Comparison of ENCODE assay signal across 15 cellular contexts in the genomic region with DNA sequence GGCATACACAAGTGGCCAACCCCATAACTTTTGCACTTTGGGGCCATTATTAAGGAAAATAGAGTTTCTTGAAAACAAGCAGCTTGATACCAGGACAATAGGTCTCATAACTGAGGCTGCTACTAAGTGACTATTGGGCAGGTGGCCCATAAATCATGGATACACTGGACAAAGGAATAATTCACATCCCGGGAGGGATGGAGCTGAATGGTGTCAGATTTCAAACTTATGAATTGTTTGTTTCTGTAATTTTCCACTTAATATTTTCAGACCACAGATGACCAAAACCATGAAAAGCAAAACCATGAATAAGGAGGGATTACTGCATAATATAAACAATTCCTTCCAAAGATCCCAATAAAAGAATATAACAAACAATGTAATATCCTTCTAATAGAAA.
A peak's percentile ranks its signal among the peaks of the same experiment; 100 is the strongest.
DNase-seq lines count a peak whose midpoint lies in the region; ATAC-seq, FAIRE-seq and TF ChIP-seq lines count a peak whose summit lies in the region.
"Had no signal": no experiment of that assay in that cellular context is flagged by ENCODE, and none has a peak within 500 bp of the region (broad histone marks: within the 10 kb centered on the region; RNA-seq: fewer than 3 reads in every experiment).

No MANE protein-coding gene starts in this region.

- FAIRE-seq in RCC 7860 (lab: Jason Lieb, UNC) = no peak

- intact Hi-C loops in dorsolateral prefrontal cortex (cut with DNase I) = no loop called here

- H3K4me3 ChIP-seq in dorsolateral prefrontal cortex = peak overlapping the region in 3 of 59 donors; percentile 3 to 15 (median 4)
- H3K4me3 ChIP-seq: esophagus squamous epithelium had no signal

- TF ChIP-seq CTCF in dorsolateral prefrontal cortex (IDR thresholded peaks at IDR 0.05 in 54 of 56, conservative IDR thresholded peaks at IDR 0.05 in 2 of 56; ENCODE audit: low read depth in 1 of 56, partially characterized antibody in 56 of 56) = no peak

- peak overlapping the region in 57 of 59 donors; percentile 11 to 92 (median 74) for H3K27ac ChIP-seq in dorsolateral prefrontal cortex
- H3K27ac ChIP-seq: esophagus squamous epithelium had no signal

- ATAC-seq in HG03159 (IDR thresholded peaks at IDR 0.05; ENCODE audit: unreplicated experiment) = no peak

- no peaks in the 10 kb centered on the region for H3K27me3 ChIP-seq in dorsolateral prefrontal cortex
- H3K27me3 ChIP-seq: esophagus squamous epithelium had no signal

- peak; percentile 67 for DNase-seq in DMS53 (lab: John Stamatoyannopoulos, UW)
- DNase-seq in DMS53 treated with DMSO at 0.1 percent for 48 hours (lab: John Stamatoyannopoulos, UW; ENCODE audit: unreplicated experiment) = no peak
- peak; percentile 84 for DNase-seq in NCI-H748 (lab: John Stamatoyannopoulos, UW; ENCODE audit: unreplicated experiment)
- DNase-seq in dorsolateral prefrontal cortex = peak in 2 of 10 donors; percentile 22 to 43
- DNase-seq in superior temporal gyrus (ENCODE audit: extremely low spot score) = peak; percentile 81
- no peak for DNase-seq in RCC 7860 (ENCODE audit: low spot score)
- no peak for DNase-seq in T-helper 1 cell
- DNase-seq: 8988T; activated T-cell treated with anti-CD3 and anti-CD28 coated beads, Interleukin-2, amount 50 U/mL, for 1 hour; DND-41; esophagus squamous epithelium; NCI-H2081 treated with DMSO at 0.1 percent for 48 hours; stimulated activated CD4-positive, alpha-beta T cell treated with anti-CD3 and anti-CD28 coated beads, Interleukin-2, amount 100 ng/mL, for 24 hours; stimulated activated naive CD4-positive, alpha-beta T cell had no signal

Comparison
In these comparisons a context has a peak if more than half of its experiments do, and no peak if none do; other contexts are left out.
1. DNase-seq: peak in DMS53 (single experiment), NCI-H748 (single experiment) and superior temporal gyrus (single experiment); none in DMS53 treated with DMSO at 0.1 percent for 48 hours (single experiment), RCC 7860 (single experiment) and T-helper 1 cell (0 of 5).